In the genomic region with DNA sequence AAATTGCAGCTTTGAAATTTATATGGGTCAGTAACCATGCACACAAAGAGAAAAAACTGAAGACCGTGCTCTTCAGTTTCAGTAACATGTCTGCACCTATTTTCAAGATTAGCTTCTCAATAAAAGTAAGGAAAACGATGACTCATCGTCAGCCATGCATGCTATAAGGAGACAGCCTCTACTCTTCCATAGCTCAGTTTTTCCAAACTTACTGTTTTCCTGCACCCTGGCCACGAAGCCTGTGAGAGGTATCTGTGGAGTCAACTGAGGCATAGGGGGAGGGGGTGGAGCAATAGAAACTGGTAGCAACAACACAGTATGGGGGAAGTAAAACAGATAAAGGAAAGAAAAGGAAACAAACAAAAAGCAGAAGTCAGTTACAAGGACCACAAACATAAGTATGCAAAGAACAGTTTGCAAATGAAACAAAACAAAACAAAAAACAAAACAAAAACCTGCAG, we compare ENCODE assay signal across 8 cellular contexts. TPM values are rescaled to one million over a fixed set of nuclear protein-coding genes. Genes with fewer than 3 reads are reported as not detected.
DNase-seq lines count a peak whose midpoint lies in the region; ATAC-seq, FAIRE-seq and TF ChIP-seq lines count a peak whose summit lies in the region.

No MANE protein-coding gene starts in this region.

- WGBS in pancreas, 2 donors, result 92 to 93% methylated on average over 4 of the region's 4 CpGs
- WGBS in sigmoid colon, 2 donors, result 75 to 79% methylated on average over 4 of the region's 4 CpGs

- H3K27ac ChIP-seq in pancreas (no peak overlapping the region), sigmoid colon (no peak overlapping the region)

- no peaks in the 10 kb centered on the region for H3K27me3 Mint-ChIP-seq in brain

- H3K27me3 ChIP-seq in pancreas (no peaks in the 10 kb centered on the region), sigmoid colon (no peaks in the 10 kb centered on the region)

- no peaks in the 10 kb centered on the region for H3K9me3 Mint-ChIP-seq in brain

- H3K36me3 ChIP-seq in pancreas, result peaks cover 0 to 8% (median 0%) of the 10 kb centered on the region in 3 donors
- H3K36me3 ChIP-seq in sigmoid colon, result peaks cover 0 to 19% (median 2%) of the 10 kb centered on the region in 4 donors

- H3K4me1 ChIP-seq in pancreas (no peaks in the 10 kb centered on the region), sigmoid colon (no peaks in the 10 kb centered on the region)

- peak; percentile 93 for ATAC-seq in GM21825 (IDR thresholded peaks at IDR 0.05; ENCODE audit: unreplicated experiment)
- ATAC-seq in pancreas, result no peak

- H3K4me3 Mint-ChIP-seq in brain, result no peak overlapping the region

- H3K4me3 ChIP-seq in GM12865 (ENCODE audit: low read depth, low read length), result peak overlapping the region; percentile 32
- no peak overlapping the region for H3K4me3 ChIP-seq in pancreas
- H3K4me3 ChIP-seq in sigmoid colon, result no peak overlapping the region

- no peaks in the 10 kb centered on the region for H3K9me3 ChIP-seq in pancreas
- no peaks in the 10 kb centered on the region for H3K9me3 ChIP-seq in sigmoid colon

- peaks cover 9% of the 10 kb centered on the region for H3K4me1 Mint-ChIP-seq in brain

- peak; percentile 6; the same call in 1 of the 2 replicates for TF ChIP-seq RAD21 in Ishikawa (IDR thresholded peaks at IDR 0.05; ENCODE audit: low read depth)

- intact Hi-C loops in pancreas (cut with DNase I) (no loop called here), sigmoid colon (cut with DNase I) (no loop called here)

- TF ChIP-seq POLR2A in sigmoid colon (IDR thresholded peaks at IDR 0.05), result no peak

- TF ChIP-seq CTCF in GM12865 (IDR thresholded peaks at IDR 0.05; ENCODE audit: insufficient read depth, low read depth, low read length, missing control alignments), result no peak
- no peak for TF ChIP-seq CTCF in brain (conservative IDR thresholded peaks at IDR 0.05)
- TF ChIP-seq CTCF in pancreas (IDR thresholded peaks at IDR 0.05), result no peak
- TF ChIP-seq CTCF in sigmoid colon (IDR thresholded peaks at IDR 0.05), result no peak

- DNase-seq in GM12865 (ENCODE audit: low read depth) (peak; percentile 71), stromal cell of bone marrow (ENCODE audit: low read depth) (peak; percentile 11), pancreas (no peak), sigmoid colon (no peak), activated gamma-delta T cell treated with Interleukin-2 at 50 U/mL for 16 hours (no peak)

- peaks cover 25% of the 10 kb centered on the region for H3K36me3 Mint-ChIP-seq in brain

- no peak for FAIRE-seq in pancreas (lab: Jason Lieb, UNC)

- TF ChIP-seq EP300 in Ishikawa (IDR thresholded peaks at IDR 0.05; ENCODE audit: borderline replicate concordance) (no peak), sigmoid colon (IDR thresholded peaks at IDR 0.05) (no peak)

- H3K27ac Mint-ChIP-seq in brain, result peak overlapping the region in 3 of 5 experiments; percentile 4 to 48 (median 42)

TF ChIP-seq in Ishikawa, 13 proteins besides CTCF, POLR2A, EP300 and RAD21:
- TF ChIP-seq, protein P1, sequence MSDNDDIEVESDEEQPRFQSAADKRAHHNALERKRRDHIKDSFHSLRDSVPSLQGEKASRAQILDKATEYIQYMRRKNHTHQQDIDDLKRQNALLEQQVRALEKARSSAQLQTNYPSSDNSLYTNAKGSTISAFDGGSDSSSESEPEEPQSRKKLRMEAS (IDR thresholded peaks at IDR 0.05), result 0 out of 2 replicates have a peak, but pooled peaks have one; percentile 11
- no peak for TF ChIP-seq TCF12 (IDR thresholded peaks at IDR 0.05; ENCODE audit: low read depth)
- TF ChIP-seq, protein P2, sequence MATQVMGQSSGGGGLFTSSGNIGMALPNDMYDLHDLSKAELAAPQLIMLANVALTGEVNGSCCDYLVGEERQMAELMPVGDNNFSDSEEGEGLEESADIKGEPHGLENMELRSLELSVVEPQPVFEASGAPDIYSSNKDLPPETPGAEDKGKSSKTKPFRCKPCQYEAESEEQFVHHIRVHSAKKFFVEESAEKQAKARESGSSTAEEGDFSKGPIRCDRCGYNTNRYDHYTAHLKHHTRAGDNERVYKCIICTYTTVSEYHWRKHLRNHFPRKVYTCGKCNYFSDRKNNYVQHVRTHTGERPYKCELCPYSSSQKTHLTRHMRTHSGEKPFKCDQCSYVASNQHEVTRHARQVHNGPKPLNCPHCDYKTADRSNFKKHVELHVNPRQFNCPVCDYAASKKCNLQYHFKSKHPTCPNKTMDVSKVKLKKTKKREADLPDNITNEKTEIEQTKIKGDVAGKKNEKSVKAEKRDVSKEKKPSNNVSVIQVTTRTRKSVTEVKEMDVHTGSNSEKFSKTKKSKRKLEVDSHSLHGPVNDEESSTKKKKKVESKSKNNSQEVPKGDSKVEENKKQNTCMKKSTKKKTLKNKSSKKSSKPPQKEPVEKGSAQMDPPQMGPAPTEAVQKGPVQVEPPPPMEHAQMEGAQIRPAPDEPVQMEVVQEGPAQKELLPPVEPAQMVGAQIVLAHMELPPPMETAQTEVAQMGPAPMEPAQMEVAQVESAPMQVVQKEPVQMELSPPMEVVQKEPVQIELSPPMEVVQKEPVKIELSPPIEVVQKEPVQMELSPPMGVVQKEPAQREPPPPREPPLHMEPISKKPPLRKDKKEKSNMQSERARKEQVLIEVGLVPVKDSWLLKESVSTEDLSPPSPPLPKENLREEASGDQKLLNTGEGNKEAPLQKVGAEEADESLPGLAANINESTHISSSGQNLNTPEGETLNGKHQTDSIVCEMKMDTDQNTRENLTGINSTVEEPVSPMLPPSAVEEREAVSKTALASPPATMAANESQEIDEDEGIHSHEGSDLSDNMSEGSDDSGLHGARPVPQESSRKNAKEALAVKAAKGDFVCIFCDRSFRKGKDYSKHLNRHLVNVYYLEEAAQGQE (IDR thresholded peaks at IDR 0.05; ENCODE audit: low read depth), result no peak
TF ChIP-seq in Ishikawa: peak in this region for 1.

RNA-seq across cellular contexts. Expression of a gene that starts 58.0 kb away (rescaled TPM):
- polyA plus RNA-seq in brain (ENCODE audit: insufficient read depth, low read depth, low replicate concordance) (2.8 TPM), pancreas (1 to 10 TPM; 2.7 to 3.1 TPM), sigmoid colon (10 to 100 TPM; 25.2 to 31.7 (median 25.2) TPM)
- total RNA-seq in pancreas (1 to 10 TPM in 4 of 6 donors, under 1 TPM in 2; 0.69 to 2.7 (median 1.5) TPM), sigmoid colon (1 to 10 TPM; 2.4 to 4.7 (median 3.0) TPM)

Comparison
In these comparisons a context has a peak if more than half of its experiments do, and no peak if none do; other contexts are left out.
1. DNase-seq: peak in GM12865 (single experiment) and stromal cell of bone marrow (single experiment); none in pancreas (0 of 6), sigmoid colon (single experiment) and activated gamma-delta T cell treated with Interleukin-2 at 50 U/mL for 16 hours (single experiment).